In the genomic region with DNA sequence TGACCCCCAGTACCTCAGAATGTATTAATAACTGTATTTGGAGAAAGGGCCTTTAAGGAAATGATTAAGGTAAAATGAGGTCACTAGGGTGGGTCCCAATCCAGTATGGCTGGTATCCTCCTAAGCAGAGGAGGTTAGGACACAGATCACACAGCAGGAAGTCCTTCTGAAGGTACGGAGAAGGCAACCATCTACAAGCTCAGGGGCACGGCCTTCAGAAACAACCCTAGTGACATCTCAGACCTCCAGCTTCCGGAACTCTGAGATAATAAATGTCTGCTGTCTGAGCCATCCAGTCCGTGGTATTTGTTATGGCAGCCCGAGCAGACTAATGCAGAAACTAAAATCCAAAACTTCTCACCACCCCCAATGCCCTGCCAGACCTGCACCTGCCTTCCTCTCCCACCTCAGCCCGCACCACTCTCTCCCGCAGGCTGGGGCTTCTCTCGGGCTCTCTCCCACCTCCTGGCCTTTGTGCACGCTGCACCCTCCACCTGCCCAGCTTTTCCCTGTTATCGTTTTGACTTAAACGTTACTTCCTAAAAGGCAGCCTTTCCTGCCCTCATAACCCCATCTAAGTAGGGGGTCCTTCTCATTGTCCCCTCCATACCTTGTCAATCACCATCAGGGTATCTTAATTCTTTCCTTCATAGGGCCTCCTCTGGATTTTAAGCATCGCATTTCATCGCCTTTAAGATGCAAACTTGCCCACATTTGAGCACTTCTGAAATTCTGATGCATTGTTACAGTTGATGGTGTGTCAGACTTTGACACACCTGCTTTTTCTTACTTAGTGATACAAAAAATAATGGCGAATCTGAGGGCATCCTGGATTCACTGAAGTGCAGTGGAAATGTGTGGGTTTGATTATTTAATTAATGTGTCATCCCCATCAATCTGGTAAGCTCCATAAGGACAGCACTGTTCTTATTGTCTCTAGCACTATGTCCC, we compare ENCODE assay signal across 27 cellular contexts. TPM values are rescaled to one million over a fixed set of nuclear protein-coding genes. Genes with fewer than 3 reads are reported as not detected.
DNase-seq lines count a peak whose midpoint lies in the region; ATAC-seq and TF ChIP-seq lines count a peak whose summit lies in the region.
"Had no signal": no experiment of that assay in that cellular context is flagged by ENCODE, and none has a peak within 500 bp of the region (broad histone marks: within the 10 kb centered on the region; RNA-seq: fewer than 3 reads in every experiment).

No MANE protein-coding gene starts in this region.

- H3K4me3 ChIP-seq in gastroesophageal sphincter (no peak overlapping the region), smooth muscle cell (no peak overlapping the region)
- H3K4me3 ChIP-seq: BLaER1, dorsolateral prefrontal cortex, GM23248, hepatocyte, lung, right atrium auricular region, SJSA1, suprapubic skin had no signal

- ATAC-seq in gastroesophageal sphincter = no peak
- ATAC-seq in HG03139 (IDR thresholded peaks at IDR 0.05; ENCODE audit: unreplicated experiment) = no peak
- ATAC-seq: T-helper 17 cell had no signal

- H2AFZ ChIP-seq in smooth muscle cell (ENCODE audit: low read depth) = no peak overlapping the region
- H2AFZ ChIP-seq: GM23248, hepatocyte had no signal

- no peak for TF ChIP-seq EP300 in gastroesophageal sphincter (IDR thresholded peaks at IDR 0.05)

- peak overlapping the region; percentile 58 for H3K4me2 ChIP-seq in smooth muscle cell
- H3K4me2 ChIP-seq: BLaER1, KMS-11 had no signal

- peak; percentile 22 for DNase-seq in NCI-H748 (lab: John Stamatoyannopoulos, UW; ENCODE audit: unreplicated experiment)
- no peak for DNase-seq in NCI-H748 treated with DMSO at 0.1 percent for 48 hours (lab: John Stamatoyannopoulos, UW)
- DNase-seq in NCI-H510A treated with DMSO at 0.1 percent for 48 hours (lab: John Stamatoyannopoulos, UW) = peak; percentile 28
- no peak for DNase-seq in smooth muscle cell (lab: John Stamatoyannopoulos, UW; ENCODE audit: unreplicated experiment)
- no peak for DNase-seq in NCI-H1092 treated with DMSO at 0.1 percent for 48 hours (lab: John Stamatoyannopoulos, UW)
- DNase-seq in NCI-H2081 (lab: John Stamatoyannopoulos, UW) = no peak
- DNase-seq: activated B cell treated with CpG ODN at 0.5 μM for 24 hours; activated CD4-positive, alpha-beta memory T cell treated with anti-CD3 and anti-CD28 coated beads for 36 hours; activated gamma-delta T cell; Calu3; dorsolateral prefrontal cortex; foreskin fibroblast; islet precursor cell; NCI-H2029 treated with DMSO at 0.1 percent for 48 hours; stimulated activated CD4-positive, alpha-beta T cell treated with anti-CD3 and anti-CD28 coated beads, Interleukin-15, amount 100 ng/mL, for 24 hours; T-helper 17 cell had no signal

- no peaks in the 10 kb centered on the region for H4K20me1 ChIP-seq in smooth muscle cell (ENCODE audit: low read depth)
- H4K20me1 ChIP-seq: BLaER1 had no signal

- H3K4me1 ChIP-seq in gastroesophageal sphincter = peaks cover 0 to 53% (median 0%) of the 10 kb centered on the region in 3 donors
- H3K4me1 ChIP-seq in smooth muscle cell (ENCODE audit: low read depth) = peaks cover 30% of the 10 kb centered on the region
- H3K4me1 ChIP-seq: SJSA1, suprapubic skin had no signal

- H3K36me3 ChIP-seq in gastroesophageal sphincter (peaks cover 0 to 53% of the 10 kb centered on the region in 2 donors), smooth muscle cell (ENCODE audit: low read depth) (no peaks in the 10 kb centered on the region)
- H3K36me3 ChIP-seq: BLaER1, SJSA1 had no signal

- TF ChIP-seq POLR2A in gastroesophageal sphincter (IDR thresholded peaks at IDR 0.05) = no peak

- 56 to 57% methylated on average over 9 to 14 of the region's 14 CpGs for WGBS in gastroesophageal sphincter (ENCODE audit: low coverage in 1 of 2), 2 donors
- 57% methylated on average over 14 of the region's 14 CpGs for WGBS in smooth muscle cell (ENCODE audit: low lambda C conversion rate)

- H3F3A ChIP-seq in smooth muscle cell (ENCODE audit: low read depth) = no peaks in the 10 kb centered on the region

- TF ChIP-seq CTCF in gastroesophageal sphincter (IDR thresholded peaks at IDR 0.05) = no peak
- TF ChIP-seq CTCF in smooth muscle cell (IDR thresholded peaks at IDR 0.05; ENCODE audit: borderline replicate concordance, insufficient read depth, poor library complexity, severe bottlenecking) = no peak

- no peaks in the 10 kb centered on the region for H3K9me3 ChIP-seq in gastroesophageal sphincter
- H3K9me3 ChIP-seq in smooth muscle cell (replicated peaks; ENCODE audit: low read depth) = no peaks in the 10 kb centered on the region
- H3K9me3 ChIP-seq: BLaER1, right atrium auricular region, SJSA1, suprapubic skin had no signal

- no peak overlapping the region for H3K9ac ChIP-seq in smooth muscle cell (ENCODE audit: low read depth)
- H3K9ac ChIP-seq: BLaER1, GM23248, KMS-11 had no signal

- H3K79me2 ChIP-seq in smooth muscle cell (ENCODE audit: low read depth) = no peaks in the 10 kb centered on the region
- H3K79me2 ChIP-seq: hepatocyte had no signal

- H3K27ac ChIP-seq in gastroesophageal sphincter = peak overlapping the region; percentile 5 to 72 (median 70)
- peak overlapping the region; percentile 63 for H3K27ac ChIP-seq in smooth muscle cell (ENCODE audit: low read depth)
- H3K27ac ChIP-seq: BLaER1, dorsolateral prefrontal cortex, epithelial cell of prostate, GM23248, KMS-11, right atrium auricular region, SJSA1, suprapubic skin had no signal

- H3K27me3 ChIP-seq in gastroesophageal sphincter = no peaks in the 10 kb centered on the region
- H3K27me3 ChIP-seq in smooth muscle cell (ENCODE audit: low read depth) = no peaks in the 10 kb centered on the region
- H3K27me3 ChIP-seq: BLaER1, dorsolateral prefrontal cortex, hepatocyte, right atrium auricular region, SJSA1, suprapubic skin had no signal

RNA-seq across cellular contexts. Expression of a gene that starts 32.2 kb away (rescaled TPM):
- total RNA-seq in gastroesophageal sphincter (100 to 1,000 TPM; 439 to 589 (median 503) TPM), smooth muscle cell (2,330 and 2,442 TPM in 2 replicates)
- 2,039 and 2,747 TPM in 2 replicates for polyA plus RNA-seq in smooth muscle cell

Comparison
In these comparisons a context has a peak if more than half of its experiments do, and no peak if none do; other contexts are left out.
1. DNase-seq: peak in NCI-H748 (single experiment) and NCI-H510A treated with DMSO at 0.1 percent for 48 hours (single experiment); none in NCI-H748 treated with DMSO at 0.1 percent for 48 hours (single experiment), smooth muscle cell (single experiment), NCI-H1092 treated with DMSO at 0.1 percent for 48 hours (single experiment) and NCI-H2081 (0 of 2).